Comparison of ENCODE assay signal across 21 cellular contexts in the genomic region with DNA sequence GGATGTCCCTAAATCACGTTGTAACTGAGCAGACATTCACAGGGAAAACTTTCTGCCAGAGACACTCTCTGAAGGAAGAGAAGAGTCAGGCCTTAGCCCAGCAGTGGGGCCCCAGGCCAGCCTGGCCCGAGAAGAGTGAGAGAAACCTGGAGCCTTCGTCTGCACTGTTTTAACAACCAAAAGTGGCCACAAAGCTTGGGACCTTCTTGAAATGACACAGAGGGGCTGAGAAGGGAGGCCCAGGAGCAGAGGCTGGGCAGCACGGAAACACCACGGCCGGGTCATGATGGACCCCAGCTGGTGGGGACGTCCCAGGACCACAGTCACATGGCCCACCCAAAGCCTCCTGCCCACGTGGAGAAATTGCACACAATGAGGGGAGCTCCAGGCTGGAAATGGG.
"Had no signal": no experiment of that assay in that cellular context is flagged by ENCODE, and none has a peak within 500 bp of the region (broad histone marks: within the 10 kb centered on the region; RNA-seq: fewer than 3 reads in every experiment).

No MANE protein-coding gene starts in this region.

- H3K27me3 ChIP-seq: MG63 had no signal

- H3K4me2 ChIP-seq: SK-N-SH had no signal

- H3K36me3 ChIP-seq: MG63 had no signal

- H3K4me3 ChIP-seq: MG63 had no signal

- H3K9ac ChIP-seq: SK-N-SH had no signal

- DNase-seq: Karpas-422, KG1, MG63, NCI-H1092, NCI-H1105 treated with DMSO at 0.1 percent for 48 hours, NCI-H1417 treated with DMSO at 0.1 percent for 48 hours, NCI-H146, NCI-H1694 treated with DMSO at 0.1 percent for 48 hours, NCI-H2029, NCI-H2081 treated with DMSO at 0.1 percent for 48 hours, NCI-H2171, NCI-H226, NCI-H446, NCI-H510A, NCI-H524 treated with DMSO at 0.1 percent for 48 hours, NCI-H69, NCI-H774, RPMI8226, SHP77, SK-N-SH had no signal

- H3K27ac ChIP-seq: HL-60 had no signal
